In the genomic region with DNA sequence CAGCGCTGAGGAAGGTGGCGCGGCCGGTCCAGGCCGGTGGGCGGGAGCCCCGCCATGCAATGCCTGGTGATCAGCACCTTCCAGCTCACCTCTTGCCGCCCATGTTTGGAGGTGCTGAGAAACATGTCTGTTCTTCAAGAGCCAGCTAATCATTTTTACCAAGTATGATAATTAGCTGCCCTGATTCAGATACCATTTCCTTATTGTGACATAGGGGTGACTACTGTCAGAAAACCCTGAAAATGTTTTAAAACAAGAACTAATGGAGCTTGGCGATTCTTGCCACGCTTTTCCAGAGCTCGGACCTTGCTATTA, we compare ENCODE assay signal across 10 cellular contexts. TPM values are rescaled to one million over a fixed set of nuclear protein-coding genes. Genes with fewer than 3 reads are reported as not detected.
DNase-seq lines count a peak whose midpoint lies in the region; FAIRE-seq and TF ChIP-seq lines count a peak whose summit lies in the region.
"Had no signal": no experiment of that assay in that cellular context is flagged by ENCODE, and none has a peak within 500 bp of the region (broad histone marks: within the 10 kb centered on the region; RNA-seq: fewer than 3 reads in every experiment).

No MANE protein-coding gene starts in this region.

- H3K27me3 ChIP-seq in ascending aorta (no peaks in the 10 kb centered on the region), stomach (peaks cover 0 to 46% (median 14%) of the 10 kb centered on the region in 3 donors)

- H3K9me3 ChIP-seq in ascending aorta = no peaks in the 10 kb centered on the region
- H3K9me3 ChIP-seq in kidney (ENCODE audit: control insufficient read depth in 1 of 2, low read length in 2 of 2) = no peaks in the 10 kb centered on the region
- H3K9me3 ChIP-seq in stomach = no peaks in the 10 kb centered on the region

- no peak for TF ChIP-seq CTCF in ascending aorta (IDR thresholded peaks at IDR 0.05)
- TF ChIP-seq CTCF in kidney (IDR thresholded peaks at IDR 0.05; ENCODE audit: borderline replicate concordance, extremely low read depth, insufficient read depth) = no peak
- TF ChIP-seq CTCF in stomach (IDR thresholded peaks at IDR 0.05) = no peak

- DNase-seq in NCI-H345 treated with DMSO at 0.1 percent for 48 hours (lab: John Stamatoyannopoulos, UW; ENCODE audit: unreplicated experiment) = peak; percentile 8
- no peak for DNase-seq in NCI-H345 (lab: John Stamatoyannopoulos, UW)
- no peak for DNase-seq in ascending aorta (ENCODE audit: low spot score in 2 of 2)
- no peak for DNase-seq in kidney
- no peak for DNase-seq in stomach
- DNase-seq in LoVo (ENCODE audit: low spot score) = no peak
- no peak for DNase-seq in DMS 273 (lab: John Stamatoyannopoulos, UW; ENCODE audit: unreplicated experiment)
- DNase-seq in epidermal melanocyte (ENCODE audit: insufficient read length, low spot score) = no peak

- 10 to 17% (median 12%) methylated on average over 9 to 11 of the region's 11 CpGs for WGBS in stomach, 5 donors

- H3K4me3 ChIP-seq in ascending aorta (peak overlapping the region; percentile 77 to 92), kidney (ENCODE audit: low read length in 2 of 2) (peak overlapping the region; percentile 36 to 60), stomach (peak overlapping the region; percentile 67 to 81 (median 75))

- TF ChIP-seq EP300 in stomach (IDR thresholded peaks at IDR 0.05) = no peak

- TF ChIP-seq POLR2A in stomach (IDR thresholded peaks at IDR 0.05) = no peak

- intact Hi-C loops in ascending aorta (cut with DNase I) (no loop called here), kidney (cut with DNase I) (no loop called here), stomach (cut with DNase I; ENCODE audit: low total_unique reads) (no loop called here)

- no peak for FAIRE-seq in kidney (lab: Jason Lieb, UNC)
- FAIRE-seq: TTC549 had no signal

- H3K27ac ChIP-seq in ascending aorta (peak overlapping the region; percentile 89 to 93), kidney (ENCODE audit: low read depth in 2 of 2, low read length in 2 of 2) (peak overlapping the region; percentile 51 to 71), stomach (peak overlapping the region; percentile 52 to 89 (median 80))
- H3K27ac ChIP-seq: KMS-11 had no signal

- H3K9ac ChIP-seq in kidney (ENCODE audit: low read length in 2 of 2) = peak overlapping the region in 1 of 2 donors; percentile 19
- H3K9ac ChIP-seq: KMS-11 had no signal

- no peaks in the 10 kb centered on the region for H3K36me3 ChIP-seq in ascending aorta
- H3K36me3 ChIP-seq in kidney (ENCODE audit: control insufficient read depth in 1 of 2, insufficient read depth in 2 of 2, low read length in 2 of 2) = no peaks in the 10 kb centered on the region
- no peaks in the 10 kb centered on the region for H3K36me3 ChIP-seq in stomach

- H3K4me1 ChIP-seq in ascending aorta (peaks cover 0 to 6% of the 10 kb centered on the region in 2 donors), kidney (ENCODE audit: control insufficient read depth in 1 of 2, insufficient read depth in 1 of 2, low read depth in 1 of 2, low read length in 2 of 2) (peaks cover 0 to 3% of the 10 kb centered on the region in 2 donors), stomach (peaks cover 17 to 27% (median 25%) of the 10 kb centered on the region in 4 donors)

RNA-seq across cellular contexts. Expression of a gene that starts 33.5 kb away (rescaled TPM):
- total RNA-seq in ascending aorta (not detected), kidney (1.7 TPM), stomach (10 to 100 TPM in 1 of 5 donors, not detected in 4; 12.9 TPM)
- polyA plus RNA-seq in kidney (ENCODE audit: insufficient read depth, low read depth, low replicate concordance) (1.7 TPM), stomach (1 to 10 TPM in 1 of 3 donors, under 1 TPM in 2; 0.31 to 1.2 (median 0.76) TPM)
